In the genomic region with DNA sequence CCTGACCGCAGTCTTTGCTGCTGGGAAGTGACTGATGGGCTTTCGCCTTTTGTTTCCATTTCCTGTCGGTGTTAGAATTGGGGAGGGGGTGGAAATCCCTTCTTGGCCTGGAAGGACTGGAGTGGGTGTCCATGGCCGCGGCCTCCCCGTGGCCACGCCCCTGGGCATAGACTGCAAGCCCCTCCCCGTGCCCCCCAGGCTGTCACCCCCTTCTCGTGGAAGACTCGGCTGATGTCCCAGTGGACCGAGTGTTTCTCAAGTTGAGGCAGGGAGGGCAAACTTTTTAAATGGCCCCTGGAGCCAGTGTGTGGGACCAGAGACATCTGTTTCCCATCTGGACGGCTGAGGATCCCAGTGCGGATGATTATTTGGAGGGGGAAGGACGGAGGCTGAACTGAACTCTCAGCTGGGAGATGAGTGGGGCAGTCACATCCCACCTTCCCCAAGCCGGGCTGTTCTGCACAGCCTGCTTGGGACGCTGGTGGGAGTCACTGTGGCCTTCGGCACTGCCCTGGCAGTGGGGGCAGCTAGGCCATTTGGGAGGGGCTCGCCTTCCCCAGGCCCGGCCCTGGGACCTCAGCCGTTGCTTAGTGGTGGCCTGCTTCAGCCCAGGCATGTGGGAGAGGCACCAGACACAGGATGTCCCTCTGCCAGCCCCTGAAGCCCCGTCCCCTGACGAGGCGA, we compare ENCODE assay signal across 8 cellular contexts. TPM values are rescaled to one million over a fixed set of nuclear protein-coding genes. Genes with fewer than 3 reads are reported as not detected.
DNase-seq lines count a peak whose midpoint lies in the region; ATAC-seq and TF ChIP-seq lines count a peak whose summit lies in the region.

No MANE protein-coding gene starts in this region.

- H3K4me1 ChIP-seq in HEK293 (ENCODE audit: control insufficient read depth, insufficient read depth, low read length) (no peaks in the 10 kb centered on the region), smooth muscle cell (ENCODE audit: low read depth) (peaks cover 5% of the 10 kb centered on the region)

- peak overlapping the region; percentile 87 to 92 for H3K27ac Mint-ChIP-seq in activated naive CD4-positive, alpha-beta T cell treated with anti-CD3 and anti-CD28 coated beads, Interleukin-2, amount 50 U/mL, for 72 hours

- H3K9ac ChIP-seq in smooth muscle cell (ENCODE audit: low read depth), result peak overlapping the region; percentile 98

- H3K27ac ChIP-seq in HEK293 (ENCODE audit: extremely low read depth, low read depth, low read length) (0 out of 2 replicates have a peak overlapping the region, but pooled peaks have one; percentile 22), smooth muscle cell (ENCODE audit: low read depth) (peak overlapping the region; percentile 76)

- DNase-seq in activated naive CD4-positive, alpha-beta T cell treated with anti-CD3 and anti-CD28 coated beads, Interleukin-2, amount 50 U/mL, for 72 hours (ENCODE audit: low spot score in 2 of 2), result no peak
- DNase-seq in hepatic stellate cell (ENCODE audit: low spot score) (peak; percentile 84), smooth muscle cell (lab: John Stamatoyannopoulos, UW; ENCODE audit: unreplicated experiment) (no peak), NCI-H2227 treated with DMSO at 0.1 percent for 48 hours (lab: John Stamatoyannopoulos, UW) (no peak), GM13977 (ENCODE audit: low spot score) (no peak), NCI-H748 (lab: John Stamatoyannopoulos, UW; ENCODE audit: unreplicated experiment) (no peak)

- no peaks in the 10 kb centered on the region for H3K27me3 ChIP-seq in smooth muscle cell (ENCODE audit: low read depth)

- no peak for ATAC-seq in activated naive CD4-positive, alpha-beta T cell treated with anti-CD3 and anti-CD28 coated beads, Interleukin-2, amount 50 U/mL, for 72 hours
- ATAC-seq in activated CD4-positive, CD25-positive, alpha-beta regulatory T cell treated with anti-CD3 and anti-CD28 coated beads, Interleukin-2, amount 50 U/mL, for 24 hours, result no peak

- CTCF ChIA-PET in HEK293 (lab: Yijun Ruan, JAX), result interaction anchor here (1.3 to 1.6 kb wide), 2 partner anchors 41 to 74 kb away, joined by 3 to 4 read pairs; no protein-coding TSS in a partner anchor

- H3K4me3 ChIP-seq in HEK293 (ENCODE audit: low read depth, low read length) (peak overlapping the region; percentile 86), smooth muscle cell (peak overlapping the region; percentile 99)

- 9% methylated on average over 23 of the region's 23 CpGs for WGBS in smooth muscle cell (ENCODE audit: low lambda C conversion rate)

- H3K9me3 ChIP-seq in HEK293 (ENCODE audit: control insufficient read depth, insufficient read depth, low read depth, low read length), result no peaks in the 10 kb centered on the region
- no peaks in the 10 kb centered on the region for H3K9me3 ChIP-seq in smooth muscle cell (replicated peaks; ENCODE audit: low read depth)

- peaks cover 67% of the 10 kb centered on the region for H4K20me1 ChIP-seq in smooth muscle cell (ENCODE audit: low read depth)

- TF ChIP-seq CTCF in HEK293 (tag by site-specific recombination; IDR thresholded peaks at IDR 0.05), result no peak
- TF ChIP-seq CTCF in smooth muscle cell (IDR thresholded peaks at IDR 0.05; ENCODE audit: borderline replicate concordance, insufficient read depth, poor library complexity, severe bottlenecking), result no peak
- TF ChIP-seq CTCF in GM13977 (IDR thresholded peaks at IDR 0.05; ENCODE audit: extremely low read depth, insufficient read depth, missing control alignments), result no peak

- peaks cover 0 to 41% of the 10 kb centered on the region in 2 experiments; a peak in 1 of 3 replicates for H3K36me3 ChIP-seq in HEK293 (ENCODE audit: control insufficient read depth in 2 of 2, insufficient read depth in 1 of 2, low read length in 2 of 2)
- no peaks in the 10 kb centered on the region for H3K36me3 ChIP-seq in smooth muscle cell (ENCODE audit: low read depth)

- in situ Hi-C loops in GM13977 (cut with MboI; ENCODE audit: low pct_unique_long_range_greater_than_20kb, low sequenced_read_pairs, unreplicated experiment), result no loop called here

- POLR2A ChIA-PET in HEK293 (lab: Yijun Ruan, JAX), result interaction anchor here (0.7 to 2.5 kb wide), 13 partner anchors 8 to 73 kb away, joined by 3 to 64 read pairs (median 5); a partner anchor contains a TSS

- no peaks in the 10 kb centered on the region for H3K9me3 Mint-ChIP-seq in activated naive CD4-positive, alpha-beta T cell treated with anti-CD3 and anti-CD28 coated beads, Interleukin-2, amount 50 U/mL, for 72 hours

- no peak overlapping the region for H2AFZ ChIP-seq in smooth muscle cell (ENCODE audit: low read depth)

- peak overlapping the region; percentile 89 for H3K4me2 ChIP-seq in smooth muscle cell

- peaks cover 63% of the 10 kb centered on the region for H3K79me2 ChIP-seq in smooth muscle cell (ENCODE audit: low read depth)

- no peaks in the 10 kb centered on the region for H3F3A ChIP-seq in smooth muscle cell (ENCODE audit: low read depth)

- peaks cover 0 to 4% of the 10 kb centered on the region in 2 donors for H3K36me3 Mint-ChIP-seq in activated naive CD4-positive, alpha-beta T cell treated with anti-CD3 and anti-CD28 coated beads, Interleukin-2, amount 50 U/mL, for 72 hours

TF ChIP-seq in HEK293, 187 proteins besides CTCF, POLR2A, EP300 and RAD21:
- TF ChIP-seq ZNF274 (IDR thresholded peaks at IDR 0.05; ENCODE audit: low read length) (no peak), ZNF274 (tag by site-specific recombination; IDR thresholded peaks at IDR 0.05; ENCODE audit: borderline replicate concordance) (no peak), KLF7 (tag by site-specific recombination; IDR thresholded peaks at IDR 0.05; ENCODE audit: borderline replicate concordance) (no peak), SP2 (tag by site-specific recombination; IDR thresholded peaks at IDR 0.05) (0 out of 2 replicates have a peak, but pooled peaks have one; percentile 25), ZNF585B (tag by site-specific recombination; IDR thresholded peaks at IDR 0.05) (no peak), ZBTB20 (tag by site-specific recombination; IDR thresholded peaks at IDR 0.05) (no peak), SP7 (tag by site-specific recombination; IDR thresholded peaks at IDR 0.05) (no peak), ZBTB1 (tag by site-specific recombination; IDR thresholded peaks at IDR 0.05) (no peak), ZNF341 (tag by site-specific recombination; IDR thresholded peaks at IDR 0.05; ENCODE audit: low read depth) (peak; percentile 43), EGR2 (tag by site-specific recombination; IDR thresholded peaks at IDR 0.05; ENCODE audit: low read depth) (peak; percentile 28; the same call in 1 of the 2 replicates), KLF8 (tag by site-specific recombination; IDR thresholded peaks at IDR 0.05) (no peak)
- TF ChIP-seq, protein P1, sequence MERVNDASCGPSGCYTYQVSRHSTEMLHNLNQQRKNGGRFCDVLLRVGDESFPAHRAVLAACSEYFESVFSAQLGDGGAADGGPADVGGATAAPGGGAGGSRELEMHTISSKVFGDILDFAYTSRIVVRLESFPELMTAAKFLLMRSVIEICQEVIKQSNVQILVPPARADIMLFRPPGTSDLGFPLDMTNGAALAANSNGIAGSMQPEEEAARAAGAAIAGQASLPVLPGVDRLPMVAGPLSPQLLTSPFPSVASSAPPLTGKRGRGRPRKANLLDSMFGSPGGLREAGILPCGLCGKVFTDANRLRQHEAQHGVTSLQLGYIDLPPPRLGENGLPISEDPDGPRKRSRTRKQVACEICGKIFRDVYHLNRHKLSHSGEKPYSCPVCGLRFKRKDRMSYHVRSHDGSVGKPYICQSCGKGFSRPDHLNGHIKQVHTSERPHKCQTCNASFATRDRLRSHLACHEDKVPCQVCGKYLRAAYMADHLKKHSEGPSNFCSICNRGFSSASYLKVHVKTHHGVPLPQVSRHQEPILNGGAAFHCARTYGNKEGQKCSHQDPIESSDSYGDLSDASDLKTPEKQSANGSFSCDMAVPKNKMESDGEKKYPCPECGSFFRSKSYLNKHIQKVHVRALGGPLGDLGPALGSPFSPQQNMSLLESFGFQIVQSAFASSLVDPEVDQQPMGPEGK (tag by site-specific recombination; IDR thresholded peaks at IDR 0.05), result peak; percentile 53; the same call in 1 of the 2 replicates

RNA-seq across cellular contexts. Expression of a gene that starts 1.6 kb away (rescaled TPM):
- total RNA-seq in activated naive CD4-positive, alpha-beta T cell treated with anti-CD3 and anti-CD28 coated beads, Interleukin-2, amount 50 U/mL, for 72 hours, result 100 to 1,000 TPM; 107 to 142 TPM
- 191 and 219 TPM in 2 replicates for total RNA-seq in smooth muscle cell
- 519 and 543 TPM in 2 replicates for polyA plus RNA-seq in smooth muscle cell

RNA-seq across cellular contexts. Expression of a gene that starts 21.9 kb away (rescaled TPM):
- 10 to 100 TPM; 31.8 to 38.7 TPM for total RNA-seq in activated naive CD4-positive, alpha-beta T cell treated with anti-CD3 and anti-CD28 coated beads, Interleukin-2, amount 50 U/mL, for 72 hours
- total RNA-seq in smooth muscle cell, result 27.7 and 32.5 TPM in 2 replicates
- polyA plus RNA-seq in smooth muscle cell, result 80.2 and 82.3 TPM in 2 replicates
